ENCODE assay signal across 10 cellular contexts in genomic region chr1:200896571-200897187, GRCh38. TPM values are rescaled to one million over a fixed set of nuclear protein-coding genes. Genes with fewer than 3 reads are reported as not detected.
DNase-seq lines count a peak whose midpoint lies in the region; ATAC-seq, FAIRE-seq and TF ChIP-seq lines count a peak whose summit lies in the region.
"Had no signal": no experiment of that assay in that cellular context is flagged by ENCODE, and none has a peak within 500 bp of the region (broad histone marks: within the 10 kb centered on the region; RNA-seq: fewer than 3 reads in every experiment).

No MANE protein-coding gene starts in this region.

- peak overlapping the region; percentile 92 for H3K27ac ChIP-seq in RWPE2 (ENCODE audit: poor library complexity, severe bottlenecking)
- peak overlapping the region; percentile 83 to 97 for H3K27ac ChIP-seq in small intestine (ENCODE audit: low read depth in 1 of 2, low read length in 1 of 2)

- H3K36me3 ChIP-seq in RWPE2 (ENCODE audit: low read depth) (peaks cover 46% of the 10 kb centered on the region), small intestine (ENCODE audit: control insufficient read depth in 2 of 2, insufficient read depth in 2 of 2, low read length in 2 of 2) (peaks cover 3 to 28% of the 10 kb centered on the region in 2 donors)

- peak; percentile 77 for ATAC-seq in RWPE2 (ENCODE audit: low read depth)
- ATAC-seq: activated T-cell treated with anti-CD3 and anti-CD28 coated beads, Interleukin-2, amount 50 U/mL, for 72 hours had no signal

- H3K9me3 ChIP-seq in RWPE2 (ENCODE audit: severe bottlenecking) = no peaks in the 10 kb centered on the region
- no peaks in the 10 kb centered on the region for H3K9me3 ChIP-seq in small intestine (ENCODE audit: control insufficient read depth, low read depth)

- 18 to 65% (median 29%) methylated on average over 10 of the region's 10 CpGs for WGBS in small intestine, 3 donors

- H3K4me1 ChIP-seq in RWPE2 (ENCODE audit: insufficient read depth, poor library complexity, severe bottlenecking) = peaks cover 43% of the 10 kb centered on the region
- peaks cover 0 to 9% of the 10 kb centered on the region in 2 donors for H3K4me1 ChIP-seq in small intestine (ENCODE audit: control insufficient read depth in 2 of 2, insufficient read depth in 1 of 2, low read depth in 1 of 2, low read length in 1 of 2)

- no peak for FAIRE-seq in small intestine (lab: Jason Lieb, UNC)

- no peak for TF ChIP-seq CTCF in RWPE2 (IDR thresholded peaks at IDR 0.05; ENCODE audit: poor library complexity, severe bottlenecking)

- no peaks in the 10 kb centered on the region for H3K27me3 ChIP-seq in RWPE2 (ENCODE audit: insufficient read depth, poor library complexity, severe bottlenecking)
- no peaks in the 10 kb centered on the region for H3K27me3 ChIP-seq in small intestine (ENCODE audit: control insufficient read depth in 2 of 2, insufficient read depth in 2 of 2, low read length in 2 of 2)

- DNase-seq in HS-27A (ENCODE audit: low read depth) (peak; percentile 51), RWPE2 (ENCODE audit: low spot score) (peak; percentile 85), iPS-NIHi7 (ENCODE audit: extremely low spot score) (peak; percentile 50), small intestine (peak; percentile 99), medulla oblongata (ENCODE audit: extremely low spot score) (no peak), SHP77 (lab: John Stamatoyannopoulos, UW) (no peak), inferior parietal cortex (ENCODE audit: extremely low spot score) (no peak), GM03348 (ENCODE audit: low spot score) (no peak)
- DNase-seq: activated T-cell treated with anti-CD3 and anti-CD28 coated beads, Interleukin-2, amount 50 U/mL, for 72 hours; effector CD8-positive, alpha-beta T cell had no signal

- peak overlapping the region; percentile 69 for H3K4me3 ChIP-seq in RWPE2 (ENCODE audit: severe bottlenecking)
- H3K4me3 ChIP-seq in small intestine (ENCODE audit: low read depth in 1 of 2, low read length in 2 of 2) = peak overlapping the region in 1 of 2 donors; percentile 87

RNA-seq across cellular contexts. Expression of gene INAVA, which starts 2.0 kb away (rescaled TPM):
- polyA plus RNA-seq in small intestine = 100 to 1,000 TPM in 2 of 3 donors, 10 to 100 TPM in 1; 58.7 to 192 (median 165) TPM

RNA-seq across cellular contexts. Expression of gene GPR25, which starts 23.9 kb away (rescaled TPM):
- under 1 TPM in 1 of 3 donors, not detected in 2; 0.07 TPM for polyA plus RNA-seq in small intestine

Comparison
In these comparisons a context has a peak if more than half of its experiments do, and no peak if none do; other contexts are left out.
1. DNase-seq: peak in HS-27A (single experiment), RWPE2 (single experiment), iPS-NIHi7 (single experiment) and small intestine (single experiment); none in medulla oblongata (single experiment), SHP77 (0 of 2), inferior parietal cortex (single experiment) and GM03348 (single experiment).